In genomic region chr2:112534826-112535225, GRCh38 we compare ENCODE assay signal across 29 cellular contexts.
"Had no signal": no experiment of that assay in that cellular context is flagged by ENCODE, and none has a peak within 500 bp of the region (broad histone marks: within the 10 kb centered on the region; RNA-seq: fewer than 3 reads in every experiment).

No MANE protein-coding gene starts in this region.

- H3K4me3 ChIP-seq: stomach, suprapubic skin, testis, thoracic aorta, thyroid gland, tibial artery, tibial nerve, transverse colon, upper lobe of left lung, upper lobe of right lung, uterus, vagina had no signal

- H3K9me3 Mint-ChIP-seq: stimulated activated effector memory CD8-positive, alpha-beta T cell treated with anti-CD3 and anti-CD28 coated beads, Interleukin-12 subunit alpha, Interleukin-12 subunit beta, amount 100 ng/mL, for 72 hours; stimulated activated memory B cell treated with anti-CD40 and anti-IgM and Interleukin-4, amounts not matched to agents 10 μg/mL and 1 μg/mL and 100 μg/mL, for 72 hours; stimulated activated naive B cell treated with anti-CD40 and anti-IgM and Interleukin-4, amounts not matched to agents 10 μg/mL and 1 μg/mL and 100 μg/mL, for 72 hours; stimulated activated naive CD8-positive, alpha-beta T cell treated with anti-CD3 and anti-CD28 coated beads, Interleukin-15, amount 100 ng/mL, for 72 hours; stimulated activated naive CD8-positive, alpha-beta T cell treated with anti-CD3 and anti-CD28 coated beads, Interleukin-15, Interleukin-2, amounts not matched to agents 100 ng/mL and 50 ng/mL, for 24 hours; type B pancreatic cell had no signal

- H3K4me1 Mint-ChIP-seq: stimulated activated effector memory CD8-positive, alpha-beta T cell treated with anti-CD3 and anti-CD28 coated beads, Interleukin-12 subunit alpha, Interleukin-12 subunit beta, amount 100 ng/mL, for 72 hours; stimulated activated memory B cell treated with anti-CD40 and anti-IgM and Interleukin-4, amounts not matched to agents 10 μg/mL and 1 μg/mL and 100 μg/mL, for 72 hours; stimulated activated naive B cell treated with anti-CD40 and anti-IgM and Interleukin-4, amounts not matched to agents 10 μg/mL and 1 μg/mL and 100 μg/mL, for 72 hours; stimulated activated naive CD8-positive, alpha-beta T cell treated with anti-CD3 and anti-CD28 coated beads, Interleukin-15, amount 100 ng/mL, for 72 hours had no signal

- ATAC-seq: stimulated activated effector memory CD8-positive, alpha-beta T cell treated with anti-CD3 and anti-CD28 coated beads, Interleukin-12 subunit alpha, Interleukin-12 subunit beta, amount 100 ng/mL, for 72 hours; stimulated activated memory B cell treated with anti-CD40 and anti-IgM and Interleukin-4, amounts not matched to agents 10 μg/mL and 1 μg/mL and 100 μg/mL, for 72 hours; stimulated activated naive B cell treated with anti-CD40 and anti-IgM and Interleukin-4, amounts not matched to agents 10 μg/mL and 1 μg/mL and 100 μg/mL, for 72 hours; stimulated activated naive CD8-positive, alpha-beta T cell treated with anti-CD3 and anti-CD28 coated beads, Interleukin-15, amount 100 ng/mL, for 72 hours; stimulated activated naive CD8-positive, alpha-beta T cell treated with anti-CD3 and anti-CD28 coated beads, Interleukin-15, Interleukin-2, amounts not matched to agents 100 U/mL and 50 U/mL, for 24 hours; upper lobe of right lung had no signal

- H3K27ac ChIP-seq: stomach, suprapubic skin, testis, thoracic aorta, thyroid gland, tibial artery, tibial nerve, transverse colon, upper lobe of left lung, upper lobe of right lung, uterus, vagina had no signal

- H3K36me3 ChIP-seq: thoracic aorta, transverse colon, uterus had no signal

- H3K9me3 ChIP-seq: stomach, suprapubic skin, testis, thoracic aorta, thyroid gland, tibial artery, tibial nerve, transverse colon, upper lobe of left lung, upper lobe of right lung, uterus, vagina had no signal

- H3K4me1 ChIP-seq: stomach, suprapubic skin, testis, thyroid gland, tibial artery, tibial nerve, transverse colon, upper lobe of left lung, upper lobe of right lung, uterus, vagina had no signal

- H3K4me3 Mint-ChIP-seq: stimulated activated effector memory CD8-positive, alpha-beta T cell treated with anti-CD3 and anti-CD28 coated beads, Interleukin-12 subunit alpha, Interleukin-12 subunit beta, amount 100 ng/mL, for 72 hours; stimulated activated memory B cell treated with anti-CD40 and anti-IgM and Interleukin-4, amounts not matched to agents 10 μg/mL and 1 μg/mL and 100 μg/mL, for 72 hours; stimulated activated naive B cell treated with anti-CD40 and anti-IgM and Interleukin-4, amounts not matched to agents 10 μg/mL and 1 μg/mL and 100 μg/mL, for 72 hours; stimulated activated naive CD8-positive, alpha-beta T cell treated with anti-CD3 and anti-CD28 coated beads, Interleukin-15, amount 100 ng/mL, for 72 hours; stimulated activated naive CD8-positive, alpha-beta T cell treated with anti-CD3 and anti-CD28 coated beads, Interleukin-15, Interleukin-2, amounts not matched to agents 100 ng/mL and 50 ng/mL, for 24 hours; type B pancreatic cell had no signal

- H3K27ac Mint-ChIP-seq: stimulated activated effector memory CD8-positive, alpha-beta T cell treated with anti-CD3 and anti-CD28 coated beads, Interleukin-12 subunit alpha, Interleukin-12 subunit beta, amount 100 ng/mL, for 72 hours; stimulated activated memory B cell treated with anti-CD40 and anti-IgM and Interleukin-4, amounts not matched to agents 10 μg/mL and 1 μg/mL and 100 μg/mL, for 72 hours; stimulated activated naive B cell treated with anti-CD40 and anti-IgM and Interleukin-4, amounts not matched to agents 10 μg/mL and 1 μg/mL and 100 μg/mL, for 72 hours; stimulated activated naive CD8-positive, alpha-beta T cell treated with anti-CD3 and anti-CD28 coated beads, Interleukin-15, amount 100 ng/mL, for 72 hours; stimulated activated naive CD8-positive, alpha-beta T cell treated with anti-CD3 and anti-CD28 coated beads, Interleukin-15, Interleukin-2, amounts not matched to agents 100 ng/mL and 50 ng/mL, for 24 hours; type B pancreatic cell had no signal

- H3K27me3 Mint-ChIP-seq: stimulated activated memory B cell treated with anti-CD40 and anti-IgM and Interleukin-4, amounts not matched to agents 10 μg/mL and 1 μg/mL and 100 μg/mL, for 72 hours; stimulated activated naive B cell treated with anti-CD40 and anti-IgM and Interleukin-4, amounts not matched to agents 10 μg/mL and 1 μg/mL and 100 μg/mL, for 72 hours; stimulated activated naive CD8-positive, alpha-beta T cell treated with anti-CD3 and anti-CD28 coated beads, Interleukin-15, amount 100 ng/mL, for 72 hours; stimulated activated naive CD8-positive, alpha-beta T cell treated with anti-CD3 and anti-CD28 coated beads, Interleukin-15, Interleukin-2, amounts not matched to agents 100 ng/mL and 50 ng/mL, for 24 hours; type B pancreatic cell had no signal

- H3K27me3 ChIP-seq: stomach, suprapubic skin, testis, thyroid gland, tibial artery, tibial nerve, transverse colon, upper lobe of left lung, upper lobe of right lung, uterus, vagina had no signal

- DNase-seq: stimulated activated CD4-positive, alpha-beta T cell treated with anti-CD3 and anti-CD28 coated beads, Interleukin-2, amount 100 ng/mL, for 48 hours; stimulated activated CD4-positive, alpha-beta T cell treated with anti-CD3 and anti-CD28 coated beads, Interleukin-4, amount 100 ng/mL, for 1 hour; stimulated activated CD4-positive, alpha-beta T cell treated with anti-CD3 and anti-CD28 coated beads, Interleukin-4, amount 100 ng/mL, for 24 hours; stimulated activated CD4-positive, alpha-beta T cell treated with anti-CD3 and anti-CD28 coated beads, Interleukin-4, amount 100 ng/mL, for 4 hours; stimulated activated CD8-positive, alpha-beta memory T cell treated with anti-CD3 and anti-CD28 coated beads, Interleukin-4, amount 100 ng/mL, for 48 hours; stimulated activated naive B cell treated with anti-CD40 and anti-IgM and Interleukin-4, amounts not matched to agents 10 μg/mL and 1 μg/mL and 100 μg/mL, for 72 hours; stimulated activated naive CD4-positive, alpha-beta T cell; stimulated activated naive CD4-positive, alpha-beta T cell treated with Interleukin-2 at 50 U/mL for 16 hours; stimulated activated naive CD8-positive, alpha-beta T cell treated with anti-CD3 and anti-CD28 coated beads, Interleukin-15, amount 100 ng/mL, for 72 hours; stimulated activated naive CD8-positive, alpha-beta T cell treated with anti-CD3 and anti-CD28 coated beads, Interleukin-15, Interleukin-2, amounts not matched to agents 100 U/mL and 50 U/mL, for 24 hours; stomach; substantia nigra; testis; thyroid gland; tibial artery; transverse colon; trophoblast cell; upper lobe of left lung; upper lobe of right lung; uterus had no signal

- FAIRE-seq: urothelium cell line had no signal
